In the genomic region with DNA sequence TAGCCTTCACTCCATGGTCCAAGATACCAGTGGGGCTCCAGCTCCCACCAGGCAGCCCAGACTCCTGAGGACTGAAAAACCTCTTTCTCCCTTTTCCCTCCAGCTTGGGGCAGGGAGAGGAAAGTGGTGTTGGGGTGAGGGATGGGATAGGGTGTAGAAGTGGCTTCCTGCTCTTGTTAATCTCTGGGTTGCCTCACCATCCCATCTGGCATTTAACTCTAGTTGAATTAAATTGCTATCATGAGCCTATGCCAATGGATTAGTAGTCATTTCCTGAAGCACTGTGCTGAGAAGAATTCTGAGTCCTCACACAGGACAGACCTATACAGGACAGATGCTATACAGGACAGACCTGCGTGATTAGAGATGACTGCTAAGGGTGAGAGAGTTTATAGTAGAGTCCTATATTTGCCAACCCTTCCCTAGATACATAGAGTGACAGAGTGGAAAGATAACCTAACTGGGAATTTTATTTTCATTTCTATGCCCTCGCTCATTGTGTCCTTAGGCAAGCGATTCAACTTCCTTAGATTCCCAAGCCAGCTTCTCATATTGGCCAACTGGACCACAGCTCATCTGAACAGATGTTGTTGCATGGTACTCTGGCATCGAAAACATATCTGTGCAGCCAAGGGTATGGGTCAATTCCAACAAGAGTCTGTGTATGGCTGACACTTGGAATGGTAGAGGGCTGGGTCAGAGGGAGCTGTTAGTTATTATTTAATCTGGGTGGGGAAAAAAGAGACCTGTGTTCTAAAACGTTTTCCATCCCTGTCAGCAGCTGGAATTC, we compare ENCODE assay signal across 33 cellular contexts. TPM values are rescaled to one million over a fixed set of nuclear protein-coding genes. Genes with fewer than 3 reads are reported as not detected.
"Had no signal": no experiment of that assay in that cellular context is flagged by ENCODE, and none has a peak within 500 bp of the region (broad histone marks: within the 10 kb centered on the region; RNA-seq: fewer than 3 reads in every experiment).

No MANE protein-coding gene starts in this region.

- H3K4me1 ChIP-seq: ascending aorta, breast epithelium, colonic mucosa, esophagus muscularis mucosa, gastroesophageal sphincter, heart right ventricle had no signal

- DNase-seq: activated B cell treated with CpG ODN at 0.5 μM for 24 hours; activated CD4-positive, alpha-beta T cell treated with anti-CD3 and anti-CD28 coated beads for 48 hours; activated CD4-positive, alpha-beta T cell treated with anti-CD3 and anti-CD28 coated beads, Interleukin-2, amount 50 U/mL, for 1 hour; activated CD4-positive, alpha-beta T cell treated with anti-CD3 and anti-CD28 coated beads, Interleukin-2, amount 50 U/mL, for 48 hours; activated CD8-positive, alpha-beta memory T cell treated with anti-CD3 and anti-CD28 coated beads for 24 hours; activated CD8-positive, alpha-beta T cell treated with anti-CD3 and anti-CD28 coated beads for 36 hours; activated effector memory CD4-positive, alpha-beta T cell treated with anti-CD3 and anti-CD28 coated beads, Interleukin-2, amount 50 U/mL, for 16 hours; activated naive CD4-positive, alpha-beta T cell treated with anti-CD3 and anti-CD28 coated beads for 36 hours; activated naive CD8-positive, alpha-beta T cell treated with anti-CD3 and anti-CD28 coated beads for 36 hours; activated naive CD8-positive, alpha-beta T cell treated with anti-CD3 and anti-CD28 coated beads, Interleukin-2, amount 50 U/mL, for 24 hours; activated T-cell treated with anti-CD3 and anti-CD28 coated beads, Interleukin-2, amount 50 U/mL, for 4 hours; central memory CD4-positive, alpha-beta T cell; cerebellar nuclear complex; colonic mucosa; effector memory CD8-positive, alpha-beta T cell; erythroblast; foreskin melanocyte; heart right ventricle; T-helper 17 cell; T1000; WERI-Rb-1 had no signal

- H3K27ac ChIP-seq: ascending aorta, breast epithelium, cardiac muscle cell, colonic mucosa, esophagus muscularis mucosa, gastroesophageal sphincter, heart right ventricle, hepatocyte, WERI-Rb-1 had no signal

- H3K9me3 ChIP-seq: ascending aorta, breast epithelium, colonic mucosa, esophagus muscularis mucosa, gastroesophageal sphincter, heart right ventricle had no signal

- H3K36me3 ChIP-seq: ascending aorta, breast epithelium, cardiac muscle cell, colonic mucosa, esophagus muscularis mucosa, gastroesophageal sphincter, heart right ventricle, WERI-Rb-1 had no signal

- H3K27me3 ChIP-seq: ascending aorta, breast epithelium, cardiac muscle cell, colonic mucosa, esophagus muscularis mucosa, gastroesophageal sphincter, heart right ventricle, hepatocyte had no signal

- H3K4me2 ChIP-seq: hepatocyte had no signal

- H3K4me3 ChIP-seq: ascending aorta, breast epithelium, cardiac muscle cell, colonic mucosa, esophagus muscularis mucosa, gastroesophageal sphincter, heart right ventricle, hepatocyte had no signal

- H3K79me2 ChIP-seq: hepatocyte had no signal

- ATAC-seq: activated CD4-positive, CD25-positive, alpha-beta regulatory T cell treated with anti-CD3 and anti-CD28 coated beads, Interleukin-2, amount 50 U/mL, for 24 hours; activated CD8-positive, alpha-beta T cell treated with anti-CD3 and anti-CD28 coated beads for 36 hours; activated naive CD8-positive, alpha-beta T cell treated with anti-CD3 and anti-CD28 coated beads, Interleukin-2, amount 50 U/mL, for 24 hours; activated T-cell treated with anti-CD3 and anti-CD28 coated beads, Interleukin-2, amount 50 U/mL, for 4 hours; activated T-helper 17 cell treated with anti-CD3 and anti-CD28 coated beads, Interleukin-2, amount 50 U/mL, for 72 hours; effector memory CD8-positive, alpha-beta T cell; gastroesophageal sphincter; heart right ventricle; T-helper 17 cell had no signal

- H2AFZ ChIP-seq: hepatocyte had no signal

RNA-seq across cellular contexts. Expression of a gene that starts 42.8 kb away (rescaled TPM):
- total RNA-seq: activated B cell treated with CpG ODN at 0.5 μM for 24 hours; activated CD8-positive, alpha-beta T cell treated with anti-CD3 and anti-CD28 coated beads for 36 hours; activated naive CD4-positive, alpha-beta T cell treated with anti-CD3 and anti-CD28 coated beads for 36 hours; activated naive CD8-positive, alpha-beta T cell treated with anti-CD3 and anti-CD28 coated beads for 36 hours; activated T-cell treated with anti-CD3 and anti-CD28 coated beads, Interleukin-2, amount 50 U/mL, for 4 hours; activated T-helper 17 cell treated with anti-CD3 and anti-CD28 coated beads, Interleukin-2, amount 50 U/mL, for 72 hours; ascending aorta; breast epithelium; cardiac muscle cell; colonic mucosa; dermis microvascular lymphatic vessel endothelial cell; esophagus muscularis mucosa; fibroblast of lung; fibroblast of villous mesenchyme; gastroesophageal sphincter; glomerular endothelial cell; heart right ventricle; T-helper 17 cell had no signal
- polyA plus RNA-seq: cardiac muscle cell, heart right ventricle, hepatocyte had no signal
